In the genomic region with DNA sequence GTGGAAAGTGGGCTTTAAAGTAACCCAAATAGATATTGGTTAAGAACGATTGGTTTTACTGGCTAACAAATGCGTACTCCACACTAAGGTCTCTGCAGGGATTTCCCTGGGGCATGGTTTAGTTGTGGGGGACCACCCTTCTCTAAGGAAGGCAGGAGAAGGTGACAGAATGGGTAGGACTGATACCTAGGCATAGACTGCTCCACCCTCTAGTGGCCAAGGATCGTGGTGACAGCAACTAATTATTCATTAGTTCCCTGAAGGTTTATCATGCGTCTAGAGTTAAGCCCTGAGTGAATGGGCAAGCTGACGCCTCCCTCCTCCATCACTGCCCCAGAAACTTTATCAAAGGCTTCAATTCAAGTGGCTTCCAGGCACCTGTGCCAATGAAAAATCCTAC, we compare ENCODE assay signal across 8 cellular contexts. TPM values are rescaled to one million over a fixed set of nuclear protein-coding genes. Genes with fewer than 3 reads are reported as not detected.
A peak's percentile ranks its signal among the peaks of the same experiment; 100 is the strongest.
DNase-seq lines count a peak whose midpoint lies in the region; ATAC-seq, FAIRE-seq and TF ChIP-seq lines count a peak whose summit lies in the region.

No MANE protein-coding gene starts in this region.

- FAIRE-seq in small intestine (lab: Jason Lieb, UNC): no peak

- peak; percentile 77 for TF ChIP-seq CTCF in 22Rv1 (IDR thresholded peaks at IDR 0.05)
- peak; percentile 83 for TF ChIP-seq CTCF in GM12872 (IDR thresholded peaks at IDR 0.05; ENCODE audit: insufficient read depth, low read depth, low read length)
- peak; percentile 28 for TF ChIP-seq CTCF in colonic mucosa (IDR thresholded peaks at IDR 0.05)

- peak; percentile 29 for DNase-seq in NCI-H460 (ENCODE audit: extremely low read depth, low read depth)
- no peak for DNase-seq in colonic mucosa
- peak; percentile 23 for DNase-seq in small intestine

- intact Hi-C loops in colonic mucosa (cut with DNase I): no loop called here

- no peak overlapping the region for H3K9ac ChIP-seq in colonic mucosa (ENCODE audit: low read depth in 2 of 2, low read length in 2 of 2)

- no peaks in the 10 kb centered on the region for H3K27me3 ChIP-seq in colonic mucosa
- no peaks in the 10 kb centered on the region for H3K27me3 ChIP-seq in small intestine (ENCODE audit: control insufficient read depth in 2 of 2, insufficient read depth in 2 of 2, low read length in 2 of 2)

- no peaks in the 10 kb centered on the region for H3K4me1 ChIP-seq in colonic mucosa
- no peaks in the 10 kb centered on the region for H3K4me1 ChIP-seq in small intestine (ENCODE audit: control insufficient read depth in 2 of 2, insufficient read depth in 1 of 2, low read depth in 1 of 2, low read length in 1 of 2)

- no peak for ATAC-seq in HG03108 (IDR thresholded peaks at IDR 0.05; ENCODE audit: unreplicated experiment)
- no peak for ATAC-seq in GM18870 (IDR thresholded peaks at IDR 0.05; ENCODE audit: unreplicated experiment)
- ATAC-seq in GM21367 (IDR thresholded peaks at IDR 0.05; ENCODE audit: unreplicated experiment): no peak

- H3K4me3 ChIP-seq in colonic mucosa (no peak overlapping the region), small intestine (ENCODE audit: low read depth in 1 of 2, low read length in 2 of 2) (no peak overlapping the region)

- H3K27ac ChIP-seq in 22Rv1 (no peak overlapping the region), colonic mucosa (no peak overlapping the region), small intestine (ENCODE audit: low read depth in 1 of 2, low read length in 1 of 2) (no peak overlapping the region)

- 23 to 43% (median 25%) methylated on average over 5 of the region's 5 CpGs for WGBS in small intestine, 3 donors

- H3K9me3 ChIP-seq in colonic mucosa: no peaks in the 10 kb centered on the region
- no peaks in the 10 kb centered on the region for H3K9me3 ChIP-seq in small intestine (ENCODE audit: control insufficient read depth, low read depth)

- H3K36me3 ChIP-seq in colonic mucosa (no peaks in the 10 kb centered on the region), small intestine (ENCODE audit: control insufficient read depth in 2 of 2, insufficient read depth in 2 of 2, low read length in 2 of 2) (peaks cover 0 to 5% of the 10 kb centered on the region in 2 donors)

RNA-seq across cellular contexts. Expression of gene FAM181A, which starts 9.1 kb away (rescaled TPM):
- total RNA-seq in NCI-H460 (2014; rRNA removed; shearing (Covaris generic)): not detected in 2 replicates
- polyA plus RNA-seq in NCI-H460 (2014; cell fraction: nucleus; rRNA removed): not detected in 2 replicates
- total RNA-seq in colonic mucosa: not detected
- polyA plus RNA-seq in small intestine: not detected

RNA-seq across cellular contexts. Expression of gene ASB2, which starts 40.1 kb away (rescaled TPM):
- total RNA-seq in NCI-H460 (2014; rRNA removed; shearing (Covaris generic)): not detected in 2 replicates
- polyA plus RNA-seq in NCI-H460 (2014; cell fraction: nucleus; rRNA removed): not detected in 2 replicates
- total RNA-seq in colonic mucosa: 10 to 100 TPM in 1 of 2 donors, 1 to 10 TPM in 1; 1.3 to 13.4 TPM
- polyA plus RNA-seq in small intestine: 1 to 10 TPM; 1.3 to 5.6 (median 4.6) TPM

Comparison
In these comparisons a context has a peak if more than half of its experiments do, and no peak if none do; other contexts are left out.
1. CTCF ChIP-seq: peak in every context shown above with its lines; median percentile 83 in GM12872; 77 in 22Rv1; 28 in colonic mucosa.